In the genomic region with DNA sequence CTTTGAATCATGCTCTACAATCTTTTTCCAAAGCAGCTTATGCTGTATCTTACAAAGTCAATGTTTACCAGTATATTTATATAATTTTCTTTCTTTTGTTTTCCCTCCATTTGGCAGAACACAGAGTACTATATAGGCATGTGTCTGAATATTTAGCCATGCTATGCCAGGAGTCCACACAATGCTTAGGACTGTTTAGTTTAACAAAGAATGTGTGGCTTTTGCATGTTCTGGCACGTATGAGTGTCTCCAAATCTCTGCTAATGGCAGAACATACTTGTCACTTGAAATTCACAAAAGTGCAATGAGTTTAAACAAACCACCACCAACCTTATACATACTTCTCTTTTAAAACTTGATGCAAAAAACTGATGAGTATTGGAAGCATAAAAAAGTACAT, we compare ENCODE assay signal across 28 cellular contexts.
"Had no signal": no experiment of that assay in that cellular context is flagged by ENCODE, and none has a peak within 500 bp of the region (broad histone marks: within the 10 kb centered on the region; RNA-seq: fewer than 3 reads in every experiment).

No MANE protein-coding gene starts in this region.

- H3K27ac Mint-ChIP-seq: immature natural killer cell; memory B cell; naive thymus-derived CD4-positive, alpha-beta T cell; natural killer cell treated with Interleukin-12 subunit alpha and Interleukin-12 subunit beta and Interleukin-15 and Interleukin-18, amount 100 ng/mL, for 72 hours; progenitor cell of endocrine pancreas; stimulated activated naive B cell treated with anti-CD40 and anti-IgM and Interleukin-4, amounts not matched to agents 10 μg/mL and 1 μg/mL and 100 μg/mL, for 72 hours had no signal

- H3K27me3 Mint-ChIP-seq: natural killer cell treated with Interleukin-12 subunit alpha and Interleukin-12 subunit beta and Interleukin-15 and Interleukin-18, amount 100 ng/mL, for 72 hours; progenitor cell of endocrine pancreas had no signal

- FAIRE-seq: islet of Langerhans, urothelium cell line had no signal

- H3K4me1 Mint-ChIP-seq: immature natural killer cell; memory B cell; naive thymus-derived CD4-positive, alpha-beta T cell; stimulated activated naive B cell treated with anti-CD40 and anti-IgM and Interleukin-4, amounts not matched to agents 10 μg/mL and 1 μg/mL and 100 μg/mL, for 72 hours had no signal

- H3K36me3 Mint-ChIP-seq: immature natural killer cell; memory B cell; naive thymus-derived CD4-positive, alpha-beta T cell; natural killer cell treated with Interleukin-12 subunit alpha and Interleukin-12 subunit beta and Interleukin-15 and Interleukin-18, amount 100 ng/mL, for 72 hours; stimulated activated naive B cell treated with anti-CD40 and anti-IgM and Interleukin-4, amounts not matched to agents 10 μg/mL and 1 μg/mL and 100 μg/mL, for 72 hours had no signal

- H3K27me3 ChIP-seq: ovary, stomach, testis, thyroid gland, upper lobe of right lung had no signal

- H3K27ac ChIP-seq: left ventricle myocardium inferior, ovary, skin epidermis, stomach, testis, thyroid gland, upper lobe of right lung had no signal

- H3K4me3 ChIP-seq: left ventricle myocardium inferior, lung, mucosa of descending colon, ovary, skin epidermis, stomach, testis, thyroid gland, upper lobe of right lung had no signal

- DNase-seq: hypothalamus; immature natural killer cell; left ventricle myocardium inferior; midbrain; mucosa of descending colon; naive thymus-derived CD4-positive, alpha-beta T cell; ovary; retina; right cardiac atrium; stimulated activated CD4-positive, alpha-beta T cell treated with anti-CD3 and anti-CD28 coated beads, Interleukin-12 subunit alpha, Interleukin-12 subunit beta, amount 100 ng/mL, for 4 hours; stimulated activated CD4-positive, alpha-beta T cell treated with anti-CD3 and anti-CD28 coated beads, Interleukin-15, amount 100 ng/mL, for 24 hours; stimulated activated CD4-positive, alpha-beta T cell treated with anti-CD3 and anti-CD28 coated beads, Interleukin-2, amount 100 ng/mL, for 24 hours; stimulated activated CD4-positive, alpha-beta T cell treated with anti-CD3 and anti-CD28 coated beads, Interleukin-4, amount 100 ng/mL, for 1 hour; stimulated activated naive B cell treated with anti-CD40 and anti-IgM and Interleukin-4, amounts not matched to agents 10 μg/mL and 1 μg/mL and 100 μg/mL, for 72 hours; stimulated activated naive CD8-positive, alpha-beta T cell treated with anti-CD3 and anti-CD28 coated beads, Interleukin-15, Interleukin-2, amounts not matched to agents 100 U/mL and 50 U/mL, for 24 hours; stomach; testis; thyroid gland; trophoblast cell; upper lobe of right lung had no signal

- ATAC-seq: mucosa of descending colon; naive thymus-derived CD4-positive, alpha-beta T cell; natural killer cell treated with Interleukin-12 subunit alpha and Interleukin-12 subunit beta and Interleukin-15 and Interleukin-18, amount 100 ng/mL, for 72 hours; right cardiac atrium; sciatic nerve; stimulated activated naive B cell treated with anti-CD40 and anti-IgM and Interleukin-4, amounts not matched to agents 10 μg/mL and 1 μg/mL and 100 μg/mL, for 72 hours; stimulated activated naive CD8-positive, alpha-beta T cell treated with anti-CD3 and anti-CD28 coated beads, Interleukin-15, Interleukin-2, amounts not matched to agents 100 U/mL and 50 U/mL, for 24 hours; upper lobe of right lung had no signal

- H3K4me3 Mint-ChIP-seq: immature natural killer cell; memory B cell; naive thymus-derived CD4-positive, alpha-beta T cell; natural killer cell treated with Interleukin-12 subunit alpha and Interleukin-12 subunit beta and Interleukin-15 and Interleukin-18, amount 100 ng/mL, for 72 hours; stimulated activated naive B cell treated with anti-CD40 and anti-IgM and Interleukin-4, amounts not matched to agents 10 μg/mL and 1 μg/mL and 100 μg/mL, for 72 hours had no signal

- H3K9me3 ChIP-seq: left ventricle myocardium inferior, mucosa of descending colon, ovary, stomach, testis, thyroid gland, upper lobe of right lung had no signal

- H3K9me3 Mint-ChIP-seq: immature natural killer cell; memory B cell; naive thymus-derived CD4-positive, alpha-beta T cell; natural killer cell treated with Interleukin-12 subunit alpha and Interleukin-12 subunit beta and Interleukin-15 and Interleukin-18, amount 100 ng/mL, for 72 hours; stimulated activated naive B cell treated with anti-CD40 and anti-IgM and Interleukin-4, amounts not matched to agents 10 μg/mL and 1 μg/mL and 100 μg/mL, for 72 hours had no signal

- H3K36me3 ChIP-seq: left ventricle myocardium inferior, ovary, stomach, thyroid gland, upper lobe of right lung had no signal

- H3K4me1 ChIP-seq: left ventricle myocardium inferior, testis, thyroid gland, upper lobe of right lung had no signal
